19 cellular contexts compared by ENCODE assay signal in genomic region chr19:45996933-45997332, GRCh38. TPM values are rescaled to one million over a fixed set of nuclear protein-coding genes. Genes with fewer than 3 reads are reported as not detected.
"Had no signal": no experiment of that assay in that cellular context is flagged by ENCODE, and none has a peak within 500 bp of the region (broad histone marks: within the 10 kb centered on the region; RNA-seq: fewer than 3 reads in every experiment).

No MANE protein-coding gene starts in this region.

- H3K27ac ChIP-seq: brain microvascular endothelial cell, coronary artery, gastrocnemius medialis, lower lobe of right lung, sigmoid colon had no signal

- H3K27me3 ChIP-seq: brain microvascular endothelial cell had no signal

- H3K4me3 ChIP-seq: coronary artery, gastrocnemius medialis, lower lobe of right lung, sigmoid colon had no signal

- H3K4me3 Mint-ChIP-seq: natural killer cell treated with Interleukin-12 subunit alpha and Interleukin-12 subunit beta and Interleukin-15 and Interleukin-18, amount 100 ng/mL, for 72 hours had no signal

- ATAC-seq: esophagus mucosa; gastrocnemius medialis; lower lobe of right lung; natural killer cell treated with Interleukin-12 subunit alpha and Interleukin-12 subunit beta and Interleukin-15 and Interleukin-18, amount 100 ng/mL, for 72 hours; stimulated activated naive B cell treated with anti-CD40 and anti-IgM and Interleukin-4, amounts not matched to agents 10 μg/mL and 1 μg/mL and 100 μg/mL, for 72 hours had no signal

- H3K36me3 ChIP-seq: gastrocnemius medialis, sigmoid colon had no signal

- H3K9me3 Mint-ChIP-seq: natural killer cell treated with Interleukin-12 subunit alpha and Interleukin-12 subunit beta and Interleukin-15 and Interleukin-18, amount 100 ng/mL, for 72 hours had no signal

- DNase-seq: activated CD4-positive, alpha-beta T cell treated with anti-CD3 and anti-CD28 coated beads for 48 hours; activated CD4-positive, CD25-positive, alpha-beta regulatory T cell; activated gamma-delta T cell; anterior cingulate cortex; brain microvascular endothelial cell; central memory CD4-positive, alpha-beta T cell; gastrocnemius medialis; head of caudate nucleus; lower lobe of right lung; sigmoid colon; stimulated activated CD4-positive, alpha-beta T cell treated with anti-CD3 and anti-CD28 coated beads, Interleukin-4, amount 100 ng/mL, for 4 hours; stimulated activated naive B cell treated with anti-CD40 and anti-IgM and Interleukin-4, amounts not matched to agents 10 μg/mL and 1 μg/mL and 100 μg/mL, for 72 hours had no signal

- H3K9me3 ChIP-seq: gastrocnemius medialis, lower lobe of right lung, sigmoid colon had no signal

- H3K27ac Mint-ChIP-seq: natural killer cell treated with Interleukin-12 subunit alpha and Interleukin-12 subunit beta and Interleukin-15 and Interleukin-18, amount 100 ng/mL, for 72 hours; stimulated activated naive B cell treated with anti-CD40 and anti-IgM and Interleukin-4, amounts not matched to agents 10 μg/mL and 1 μg/mL and 100 μg/mL, for 72 hours had no signal

RNA-seq across cellular contexts. Expression of gene NOVA2, which starts 23.3 kb away (rescaled TPM):
- total RNA-seq: activated CD8-positive, alpha-beta memory T cell treated with anti-CD3 and anti-CD28 coated beads for 36 hours; natural killer cell treated with Interleukin-12 subunit alpha and Interleukin-12 subunit beta and Interleukin-15 and Interleukin-18, amount 100 ng/mL, for 72 hours had no signal

RNA-seq across cellular contexts. Expression of gene PGLYRP1, which starts 25.9 kb away (rescaled TPM):
- total RNA-seq: activated CD8-positive, alpha-beta memory T cell treated with anti-CD3 and anti-CD28 coated beads for 36 hours; esophagus mucosa; gastrocnemius medialis; natural killer cell treated with Interleukin-12 subunit alpha and Interleukin-12 subunit beta and Interleukin-15 and Interleukin-18, amount 100 ng/mL, for 72 hours; renal cortical epithelial cell; sigmoid colon; ureter had no signal

RNA-seq across cellular contexts. Expression of gene IGFL4, which starts 43.9 kb away (rescaled TPM):
- total RNA-seq: activated CD8-positive, alpha-beta memory T cell treated with anti-CD3 and anti-CD28 coated beads for 36 hours; gastrocnemius medialis; lower lobe of right lung; mesenteric fat pad; natural killer cell treated with Interleukin-12 subunit alpha and Interleukin-12 subunit beta and Interleukin-15 and Interleukin-18, amount 100 ng/mL, for 72 hours; renal cortical epithelial cell; sigmoid colon; ureter had no signal
